Comparison of ENCODE assay signal across 1 cellular context in the genomic region with DNA sequence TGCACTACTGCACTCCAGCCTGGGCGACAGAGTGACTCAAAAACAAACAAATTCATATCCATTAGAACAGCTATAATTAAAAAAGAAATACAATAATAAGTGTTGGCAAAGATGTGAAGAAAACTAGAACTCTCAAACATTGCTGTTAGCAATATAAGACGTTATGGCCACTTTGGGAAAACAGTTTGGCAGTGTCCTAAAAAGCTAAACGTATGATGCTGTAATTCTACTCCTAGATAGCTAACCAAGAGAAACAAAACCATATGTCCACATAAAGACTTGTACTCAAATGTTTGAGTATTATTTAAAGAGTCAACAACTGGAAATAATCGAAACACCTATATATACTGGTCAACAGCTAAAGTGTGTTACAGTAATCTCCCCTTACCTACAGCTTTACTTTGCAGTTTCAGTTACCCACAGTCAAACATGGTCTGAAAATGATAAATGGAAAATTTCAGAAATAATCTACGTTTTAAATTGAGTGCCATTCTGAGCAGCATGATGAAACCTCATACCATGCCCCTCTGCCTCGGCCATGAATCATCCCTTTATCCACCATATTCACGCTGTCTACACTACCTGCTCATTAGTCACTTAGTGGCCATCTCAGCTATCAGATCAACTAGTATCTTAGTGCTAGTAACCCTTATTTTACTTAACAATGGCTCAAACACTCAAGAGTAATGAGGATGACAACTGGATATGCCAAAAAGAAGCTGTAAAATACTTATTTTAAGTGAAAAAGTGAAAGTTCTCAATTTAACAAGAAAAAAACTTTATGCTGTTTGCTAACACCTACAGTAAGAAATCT.
TF ChIP-seq lines count a peak whose summit lies in the region.

No MANE protein-coding gene starts in this region.

TF ChIP-seq in H1, 55 proteins besides CTCF, POLR2A, EP300 and RAD21 (continued from another document):
- TF ChIP-seq FOSL1 (IDR thresholded peaks at IDR 0.05; ENCODE audit: insufficient read depth, low read depth, low read length) = no peak
- TF ChIP-seq KDM1A (IDR thresholded peaks at IDR 0.05; ENCODE audit: borderline replicate concordance, low read length) = no peak
- TF ChIP-seq, protein P1, sequence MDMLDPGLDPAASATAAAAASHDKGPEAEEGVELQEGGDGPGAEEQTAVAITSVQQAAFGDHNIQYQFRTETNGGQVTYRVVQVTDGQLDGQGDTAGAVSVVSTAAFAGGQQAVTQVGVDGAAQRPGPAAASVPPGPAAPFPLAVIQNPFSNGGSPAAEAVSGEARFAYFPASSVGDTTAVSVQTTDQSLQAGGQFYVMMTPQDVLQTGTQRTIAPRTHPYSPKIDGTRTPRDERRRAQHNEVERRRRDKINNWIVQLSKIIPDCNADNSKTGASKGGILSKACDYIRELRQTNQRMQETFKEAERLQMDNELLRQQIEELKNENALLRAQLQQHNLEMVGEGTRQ (IDR thresholded peaks at IDR 0.05; ENCODE audit: low read length) = no peak
- TF ChIP-seq SP2 (IDR thresholded peaks at IDR 0.05; ENCODE audit: low read length) = no peak
- no peak for TF ChIP-seq TBP (IDR thresholded peaks at IDR 0.05; ENCODE audit: low read depth, low read length)
